In genomic region chr1:234544094-234544579, GRCh38 we compare ENCODE assay signal across 8 cellular contexts.
DNase-seq lines count a peak whose midpoint lies in the region; ATAC-seq and TF ChIP-seq lines count a peak whose summit lies in the region.

No MANE protein-coding gene starts in this region.

- DNase-seq in COLO829 (ENCODE audit: low spot score) (peak; percentile 98), NCI-H1436 (lab: John Stamatoyannopoulos, UW) (peak; percentile 84), dermis blood vessel endothelial cell (peak; percentile 97), medulla oblongata (ENCODE audit: extremely low spot score) (peak; percentile 86), UCSD-AML1 (lab: John Stamatoyannopoulos, UW; ENCODE audit: unreplicated experiment) (no peak)
- DNase-seq in stimulated activated CD8-positive, alpha-beta memory T cell treated with anti-CD3 and anti-CD28 coated beads, Interleukin-15, amount 100 ng/mL, for 4 hours (ENCODE audit: low read depth in 2 of 2), result peak; percentile 5

- no peak for TF ChIP-seq CTCF in VCaP (conservative IDR thresholded peaks at IDR 0.05)

- peak overlapping the region; percentile 97 for H3K27ac ChIP-seq in VCaP

- no peak for ATAC-seq in GM19463 (IDR thresholded peaks at IDR 0.05; ENCODE audit: unreplicated experiment)
